ENCODE assay signal across 27 cellular contexts in genomic region chr7:115491744-115492380, GRCh38.
"Had no signal": no experiment of that assay in that cellular context is flagged by ENCODE, and none has a peak within 500 bp of the region (broad histone marks: within the 10 kb centered on the region; RNA-seq: fewer than 3 reads in every experiment).

No MANE protein-coding gene starts in this region.

- ATAC-seq: gastroesophageal sphincter, left ventricle myocardium superior, pancreas, sciatic nerve had no signal

- H3K4me1 Mint-ChIP-seq: activated naive CD4-positive, alpha-beta T cell treated with anti-CD3 and anti-CD28 coated beads, Interleukin-2, amount 10 ng/mL, durations not matched to agents 7 days and 5 days; activated naive CD8-positive, alpha-beta T cell treated with anti-CD3 and anti-CD28 coated beads, Interleukin-2, amount 10 ng/mL, durations not matched to agents 7 days and 5 days had no signal

- H3K4me3 Mint-ChIP-seq: activated naive CD4-positive, alpha-beta T cell treated with anti-CD3 and anti-CD28 coated beads, Interleukin-2, amount 10 ng/mL, durations not matched to agents 7 days and 5 days; activated naive CD8-positive, alpha-beta T cell treated with anti-CD3 and anti-CD28 coated beads, Interleukin-2, amount 10 ng/mL, durations not matched to agents 7 days and 5 days; activated T-helper 1 cell treated with anti-CD3 and anti-CD28 coated beads, Interleukin-12 subunit alpha, Interleukin-12 subunit beta, Interleukin-2, Interleukin-4 antibody, amounts not matched to agents 30 ng/mL and 10 ng/mL and 1 ng/mL, durations not matched to agents 14 hours and 24 hours and 36 hours; naive B cell; T-helper 1 cell treated with Interleukin-12 subunit alpha and Interleukin-12 subunit beta and Interleukin-4 antibody, amounts not matched to agents 30 μg/mL and 1 μg/mL, for 36 hours had no signal

- DNase-seq: activated CD4-positive, alpha-beta T cell treated with anti-CD3 and anti-CD28 coated beads for 48 hours; activated CD4-positive, alpha-beta T cell treated with anti-CD3 and anti-CD28 coated beads, Interleukin-2, amount 50 U/mL, for 48 hours; activated CD8-positive, alpha-beta memory T cell treated with anti-CD3 and anti-CD28 coated beads for 24 hours; activated effector memory CD4-positive, alpha-beta T cell treated with anti-CD3 and anti-CD28 coated beads, Interleukin-2, amount 50 U/mL, for 16 hours; activated naive CD4-positive, alpha-beta T cell treated with anti-CD3 and anti-CD28 coated beads, Interleukin-2, amount 10 ng/mL, durations not matched to agents 7 days and 5 days; activated naive CD8-positive, alpha-beta T cell treated with anti-CD3 and anti-CD28 coated beads, Interleukin-2, amount 10 ng/mL, durations not matched to agents 7 days and 5 days; activated T-cell treated with anti-CD3 and anti-CD28 coated beads, Interleukin-2, amount 50 U/mL, for 1 hour; amniotic stem cell; caudate nucleus; effector CD8-positive, alpha-beta T cell; islet precursor cell; left ventricle myocardium superior; naive B cell; pancreas; retina; small intestine; stimulated activated naive CD4-positive, alpha-beta T cell; T-helper 9 cell had no signal

- H3K9me3 ChIP-seq: gastroesophageal sphincter, pancreas, prostate gland, suprapubic skin, tibial nerve had no signal

- H3K4me2 ChIP-seq: hepatocyte had no signal

- H3K27ac Mint-ChIP-seq: activated naive CD4-positive, alpha-beta T cell treated with anti-CD3 and anti-CD28 coated beads, Interleukin-2, amount 10 ng/mL, durations not matched to agents 7 days and 5 days; activated naive CD8-positive, alpha-beta T cell treated with anti-CD3 and anti-CD28 coated beads, Interleukin-2, amount 10 ng/mL, durations not matched to agents 7 days and 5 days; activated T-helper 1 cell treated with anti-CD3 and anti-CD28 coated beads, Interleukin-12 subunit alpha, Interleukin-12 subunit beta, Interleukin-2, Interleukin-4 antibody, amounts not matched to agents 30 ng/mL and 10 ng/mL and 1 ng/mL, durations not matched to agents 14 hours and 24 hours and 36 hours; naive B cell; T-helper 1 cell treated with Interleukin-12 subunit alpha and Interleukin-12 subunit beta and Interleukin-4 antibody, amounts not matched to agents 30 μg/mL and 1 μg/mL, for 36 hours had no signal

- FAIRE-seq: small intestine had no signal

- H3K27me3 Mint-ChIP-seq: activated naive CD4-positive, alpha-beta T cell treated with anti-CD3 and anti-CD28 coated beads, Interleukin-2, amount 10 ng/mL, durations not matched to agents 7 days and 5 days; activated naive CD8-positive, alpha-beta T cell treated with anti-CD3 and anti-CD28 coated beads, Interleukin-2, amount 10 ng/mL, durations not matched to agents 7 days and 5 days had no signal

- H3K79me2 ChIP-seq: hepatocyte had no signal

- H3K36me3 ChIP-seq: gastroesophageal sphincter, pancreas, prostate gland, suprapubic skin, tibial nerve had no signal

- H3K4me1 ChIP-seq: gastroesophageal sphincter, prostate gland, suprapubic skin, tibial nerve had no signal

- H3K4me3 ChIP-seq: gastroesophageal sphincter, hepatocyte, pancreas, prostate gland, suprapubic skin, tibial nerve had no signal

- H3K9me3 Mint-ChIP-seq: activated naive CD4-positive, alpha-beta T cell treated with anti-CD3 and anti-CD28 coated beads, Interleukin-2, amount 10 ng/mL, durations not matched to agents 7 days and 5 days; activated naive CD8-positive, alpha-beta T cell treated with anti-CD3 and anti-CD28 coated beads, Interleukin-2, amount 10 ng/mL, durations not matched to agents 7 days and 5 days; activated T-helper 1 cell treated with anti-CD3 and anti-CD28 coated beads, Interleukin-12 subunit alpha, Interleukin-12 subunit beta, Interleukin-2, Interleukin-4 antibody, amounts not matched to agents 30 ng/mL and 10 ng/mL and 1 ng/mL, durations not matched to agents 14 hours and 24 hours and 36 hours; naive B cell; T-helper 1 cell treated with Interleukin-12 subunit alpha and Interleukin-12 subunit beta and Interleukin-4 antibody, amounts not matched to agents 30 μg/mL and 1 μg/mL, for 36 hours had no signal

- H3K27me3 ChIP-seq: gastroesophageal sphincter, hepatocyte, pancreas, suprapubic skin, tibial nerve had no signal

- H3K27ac ChIP-seq: gastroesophageal sphincter, hepatocyte, pancreas, prostate gland, suprapubic skin, tibial nerve, VCaP had no signal

- H2AFZ ChIP-seq: hepatocyte had no signal

- H3K36me3 Mint-ChIP-seq: activated naive CD4-positive, alpha-beta T cell treated with anti-CD3 and anti-CD28 coated beads, Interleukin-2, amount 10 ng/mL, durations not matched to agents 7 days and 5 days; activated naive CD8-positive, alpha-beta T cell treated with anti-CD3 and anti-CD28 coated beads, Interleukin-2, amount 10 ng/mL, durations not matched to agents 7 days and 5 days; naive B cell had no signal
